In genomic region chr15:52287114-52287513, GRCh38 we compare ENCODE assay signal across 24 cellular contexts. TPM values are rescaled to one million over a fixed set of nuclear protein-coding genes. Genes with fewer than 3 reads are reported as not detected.
DNase-seq lines count a peak whose midpoint lies in the region; ATAC-seq, FAIRE-seq and TF ChIP-seq lines count a peak whose summit lies in the region.
"Had no signal": no experiment of that assay in that cellular context is flagged by ENCODE, and none has a peak within 500 bp of the region (broad histone marks: within the 10 kb centered on the region; RNA-seq: fewer than 3 reads in every experiment).

No MANE protein-coding gene starts in this region.

- TF ChIP-seq EP300 in H1 (IDR thresholded peaks at IDR 0.05; ENCODE audit: borderline replicate concordance in 1 of 2, low read depth in 2 of 2, low read length in 2 of 2): no peak

- WGBS in H1 (ENCODE audit: extremely low coverage in 1 of 2, insufficient coverage in 1 of 2, insufficient read length in 1 of 2, insufficient replicate concordance in 2 of 2, low coverage in 1 of 2, low lambda C conversion rate in 2 of 2, missing lambda C conversion rate in 1 of 2), 2 experiments: 83% methylated on average over 7 of the region's 7 CpGs; no CpG with 5 or more reads in 1 of the 2 experiments
- 92 to 93% methylated on average over 7 of the region's 7 CpGs for WGBS in heart right ventricle, 2 donors

- no peak overlapping the region for H4K91ac ChIP-seq in H1 (replicated peaks; ENCODE audit: insufficient read length, low read length)

- H3K9ac ChIP-seq in H1 (replicated peaks in 1 of 4; ENCODE audit: extremely low read depth in 1 of 4, low read depth in 3 of 4, low read length in 3 of 4) (no peak overlapping the region), mucosa of stomach (ENCODE audit: low read length) (peak overlapping the region; percentile 59)

- FAIRE-seq in H1 (lab: Jason Lieb, UNC): no peak
- FAIRE-seq: A204.1, endometrium, GM18507, keratinocyte had no signal

- H3K9me3 Mint-ChIP-seq in activated CD8-positive, alpha-beta memory T cell treated with anti-CD3 and anti-CD28 coated beads, Interleukin-2, amount 10 ng/mL, durations not matched to agents 7 days and 5 days (ENCODE audit: low read depth): no peaks in the 10 kb centered on the region
- H3K9me3 Mint-ChIP-seq: activated T-helper 2 cell treated with anti-CD3 and anti-CD28 coated beads, Interferon-gamma antibody, Interleukin-2, Interleukin-4, amounts not matched to agents 10 μg/mL and 5 μg/mL and 100 μg/mL, durations not matched to agents 14 hours and 24 hours and 36 hours; natural killer cell treated with Interleukin-12 subunit alpha and Interleukin-12 subunit beta and Interleukin-15 and Interleukin-18, amount 100 ng/mL, for 72 hours; stimulated activated effector memory CD8-positive, alpha-beta T cell treated with anti-CD3 and anti-CD28 coated beads, Interleukin-12 subunit alpha, Interleukin-12 subunit beta, amount 100 ng/mL, for 72 hours had no signal

- peaks cover 21% of the 10 kb centered on the region for H3K4me1 Mint-ChIP-seq in activated CD8-positive, alpha-beta memory T cell treated with anti-CD3 and anti-CD28 coated beads, Interleukin-2, amount 10 ng/mL, durations not matched to agents 7 days and 5 days
- H3K4me1 Mint-ChIP-seq: brain had no signal

- no peak overlapping the region for H3K14ac ChIP-seq in H1 (ENCODE audit: insufficient read length)

- POLR2A ChIA-PET in H1 (lab: Charles Lee; ENCODE audit: partially characterized antibody): interaction anchor here (1.6 kb wide), 2 partner anchors 9 to 26 kb away, joined by 4 to 6 read pairs; partner anchors contain the start of gene MYO5C

- TF ChIP-seq POLR2A in H1 (IDR thresholded peaks at IDR 0.05; ENCODE audit: control extremely low read depth in 1 of 2, low read depth in 2 of 2, low read length in 2 of 2): no peak

- H3K4me1 ChIP-seq in H1 (replicated peaks in 1 of 4; ENCODE audit: control insufficient read depth in 3 of 4, insufficient read depth in 4 of 4, low read length in 3 of 4) (peaks cover 0 to 8% (median 3%) of the 10 kb centered on the region in 4 experiments; a peak in 2 of 7 replicates), mucosa of stomach (ENCODE audit: control insufficient read depth, insufficient read depth, low read length) (peaks cover 43% of the 10 kb centered on the region), heart right ventricle (no peaks in the 10 kb centered on the region)

- H3K23ac ChIP-seq in H1 (ENCODE audit: insufficient read length): no peak overlapping the region

- no peak overlapping the region for H4K5ac ChIP-seq in H1 (ENCODE audit: insufficient read length, low read depth, low read length)

- no peak overlapping the region for H2BK15ac ChIP-seq in H1 (ENCODE audit: low read length)

- H3K4me3 Mint-ChIP-seq in activated CD8-positive, alpha-beta memory T cell treated with anti-CD3 and anti-CD28 coated beads, Interleukin-2, amount 10 ng/mL, durations not matched to agents 7 days and 5 days: no peak overlapping the region
- H3K4me3 Mint-ChIP-seq: brain; natural killer cell treated with Interleukin-12 subunit alpha and Interleukin-12 subunit beta and Interleukin-15 and Interleukin-18, amount 100 ng/mL, for 72 hours; stimulated activated effector memory CD8-positive, alpha-beta T cell treated with anti-CD3 and anti-CD28 coated beads, Interleukin-12 subunit alpha, Interleukin-12 subunit beta, amount 100 ng/mL, for 72 hours had no signal

- H3K36me3 ChIP-seq in H1 (ENCODE audit: control insufficient read depth in 2 of 4, insufficient read depth in 4 of 4, low read length in 3 of 4) (peaks cover 0 to 8% (median 3%) of the 10 kb centered on the region in 4 experiments; a peak in 3 of 8 replicates), mucosa of stomach (ENCODE audit: control insufficient read depth, insufficient read depth, low read length) (no peaks in the 10 kb centered on the region), heart right ventricle (no peaks in the 10 kb centered on the region)
- H3K36me3 ChIP-seq: SJCRH30 had no signal

- H4K8ac ChIP-seq in H1 (ENCODE audit: extremely low read depth, insufficient read depth, low read length): no peak overlapping the region

- DNase-seq in activated CD8-positive, alpha-beta memory T cell treated with anti-CD3 and anti-CD28 coated beads, Interleukin-2, amount 10 ng/mL, durations not matched to agents 7 days and 5 days: peak; percentile 18
- no peak for DNase-seq in activated CD8-positive, alpha-beta memory T cell treated with anti-CD3 and anti-CD28 coated beads, Interleukin-2, amount 50 U/mL, for 4 hours
- peak in 1 of 2 experiments; percentile 19 for DNase-seq in H1 (ENCODE audit: low read depth in 1 of 2, low spot score in 2 of 2)
- no peak for DNase-seq in heart right ventricle
- no peak for DNase-seq in activated T-cell treated with anti-CD3 and anti-CD28 coated beads, Interleukin-2, amount 50 U/mL, for 48 hours
- no peak for DNase-seq in NCI-H1105 treated with DMSO at 0.1 percent for 48 hours (lab: John Stamatoyannopoulos, UW)
- DNase-seq: activated CD4-positive, alpha-beta T cell treated with anti-CD3 and anti-CD28 coated beads for 4 hours; EL; mesenchymal stem cell; NCI-H524 treated with DMSO at 0.1 percent for 48 hours; posterior cingulate gyrus; SJCRH30; T-helper 1 cell had no signal

- H3K79me2 ChIP-seq in H1 (ENCODE audit: control insufficient read depth in 1 of 2, insufficient read depth in 2 of 2, low read length in 2 of 2): peaks cover 0 to 26% of the 10 kb centered on the region in 2 experiments; a peak in 2 of 4 replicates

- no peaks in the 10 kb centered on the region for H3K23me2 ChIP-seq in H1 (ENCODE audit: low read depth, low read length)

- CTCF ChIA-PET in activated CD8-positive, alpha-beta memory T cell treated with anti-CD3 and anti-CD28 coated beads, Interleukin-2, amount 10 ng/mL, durations not matched to agents 7 days and 5 days (lab: Charles Lee): interaction anchor here (1.2 kb wide), 1 partner anchor 34 kb away, joined by 3 read pairs; no protein-coding TSS in a partner anchor
- CTCF ChIA-PET in H1 (lab: Charles Lee; ENCODE audit: partially characterized antibody): interaction anchor here (0.6 to 2.8 kb wide), 4 partner anchors 30 to 124 kb away, joined by 3 to 14 read pairs (median 4); no protein-coding TSS in a partner anchor

- H2BK120ac ChIP-seq in H1 (replicated peaks; ENCODE audit: low read depth, low read length): no peak overlapping the region

- H3K18ac ChIP-seq in H1 (ENCODE audit: extremely low read depth, low read length): no peak overlapping the region

- H3K27ac Mint-ChIP-seq in activated CD8-positive, alpha-beta memory T cell treated with anti-CD3 and anti-CD28 coated beads, Interleukin-2, amount 10 ng/mL, durations not matched to agents 7 days and 5 days: no peak overlapping the region
- H3K27ac Mint-ChIP-seq: activated T-helper 2 cell treated with anti-CD3 and anti-CD28 coated beads, Interferon-gamma antibody, Interleukin-2, Interleukin-4, amounts not matched to agents 10 μg/mL and 5 μg/mL and 100 μg/mL, durations not matched to agents 14 hours and 24 hours and 36 hours; stimulated activated effector memory CD8-positive, alpha-beta T cell treated with anti-CD3 and anti-CD28 coated beads, Interleukin-12 subunit alpha, Interleukin-12 subunit beta, amount 100 ng/mL, for 72 hours had no signal

- no peak for TF ChIP-seq CTCF in H1 (IDR thresholded peaks at IDR 0.05; ENCODE audit: control extremely low read depth in 1 of 3, insufficient read depth in 1 of 3, low read depth in 1 of 3, low read length in 3 of 3)
- no peak for TF ChIP-seq CTCF in heart right ventricle (IDR thresholded peaks at IDR 0.05)

- no peak overlapping the region for H2BK12ac ChIP-seq in H1 (ENCODE audit: low read depth, low read length)

- H3K27ac ChIP-seq in H1 (ENCODE audit: low read depth, low read length) (no peak overlapping the region), heart right ventricle (no peak overlapping the region)
- H3K27ac ChIP-seq: SJCRH30 had no signal

- ATAC-seq in activated CD8-positive, alpha-beta memory T cell treated with anti-CD3 and anti-CD28 coated beads, Interleukin-2, amount 10 ng/mL, durations not matched to agents 7 days and 5 days: no peak
- ATAC-seq in GM21619 (IDR thresholded peaks at IDR 0.05; ENCODE audit: unreplicated experiment) (no peak), heart right ventricle (no peak)
- ATAC-seq: natural killer cell treated with Interleukin-12 subunit alpha and Interleukin-12 subunit beta and Interleukin-15 and Interleukin-18, amount 100 ng/mL, for 72 hours; stimulated activated effector memory CD8-positive, alpha-beta T cell treated with anti-CD3 and anti-CD28 coated beads, Interleukin-12 subunit alpha, Interleukin-12 subunit beta, amount 100 ng/mL, for 72 hours had no signal

- H4K20me1 ChIP-seq in H1 (replicated peaks in 1 of 2; ENCODE audit: control insufficient read depth in 1 of 2, insufficient read depth in 2 of 2, low read length in 2 of 2): no peaks in the 10 kb centered on the region

- no peak overlapping the region for H3K4ac ChIP-seq in H1 (replicated peaks; ENCODE audit: insufficient read length, low read depth, low read length)

- peak overlapping the region; percentile 82; the same call in 1 of the 2 replicates for H2AK5ac ChIP-seq in H1 (ENCODE audit: low read depth, low read length)

- no peak overlapping the region for H3K4me2 ChIP-seq in H1 (ENCODE audit: insufficient read depth in 1 of 2, low read depth in 2 of 2, low read length in 2 of 2)

- no peak overlapping the region for H3K56ac ChIP-seq in H1 (replicated peaks; ENCODE audit: insufficient read length, low read depth, low read length)

- TF ChIP-seq RAD21 in H1 (IDR thresholded peaks at IDR 0.05 in 1 of 2, conservative IDR thresholded peaks at IDR 0.05 in 1 of 2; ENCODE audit: low read depth in 2 of 2, low read length in 2 of 2): no peak

- no peaks in the 10 kb centered on the region for H3K36me3 Mint-ChIP-seq in activated CD8-positive, alpha-beta memory T cell treated with anti-CD3 and anti-CD28 coated beads, Interleukin-2, amount 10 ng/mL, durations not matched to agents 7 days and 5 days
- H3K36me3 Mint-ChIP-seq: natural killer cell treated with Interleukin-12 subunit alpha and Interleukin-12 subunit beta and Interleukin-15 and Interleukin-18, amount 100 ng/mL, for 72 hours; stimulated activated effector memory CD8-positive, alpha-beta T cell treated with anti-CD3 and anti-CD28 coated beads, Interleukin-12 subunit alpha, Interleukin-12 subunit beta, amount 100 ng/mL, for 72 hours had no signal

- H2BK5ac ChIP-seq in H1 (ENCODE audit: low read depth, low read length): no peak overlapping the region

- intact Hi-C loops in heart right ventricle (cut with DNase I): no loop called here

- no peak overlapping the region for H2BK20ac ChIP-seq in H1 (ENCODE audit: low read length)

- H3K4me3 ChIP-seq in H1 (ENCODE audit: extremely low read depth in 1 of 4, insufficient read depth in 2 of 4, low read depth in 3 of 4, low read length in 4 of 4): no peak overlapping the region
- H3K4me3 ChIP-seq in mucosa of stomach (ENCODE audit: low read length): no peak overlapping the region
- H3K4me3 ChIP-seq in heart right ventricle: no peak overlapping the region
- H3K4me3 ChIP-seq: SJCRH30 had no signal

- H3K27me3 ChIP-seq in H1 (replicated peaks in 1 of 4; ENCODE audit: control insufficient read depth in 3 of 4, extremely low read depth in 1 of 4, insufficient read depth in 3 of 4, low read length in 3 of 4) (no peaks in the 10 kb centered on the region), mucosa of stomach (ENCODE audit: control insufficient read depth, insufficient read depth, low read length) (no peaks in the 10 kb centered on the region), heart right ventricle (no peaks in the 10 kb centered on the region)
- H3K27me3 ChIP-seq: SJCRH30 had no signal

- peaks cover 9% of the 10 kb centered on the region; the same call in 1 of the 2 replicates for H3K79me1 ChIP-seq in H1 (ENCODE audit: low read depth, low read length)

- H2AFZ ChIP-seq in H1 (ENCODE audit: low read length): no peak overlapping the region

- H3K9me3 ChIP-seq in H1 (ENCODE audit: insufficient read depth in 2 of 2, low read depth in 1 of 2, low read length in 1 of 2) (peaks cover 4 to 8% of the 10 kb centered on the region in 2 experiments; a peak in 2 of 4 replicates), mucosa of stomach (ENCODE audit: control insufficient read depth, low read length) (no peaks in the 10 kb centered on the region), heart right ventricle (no peaks in the 10 kb centered on the region)
- H3K9me3 ChIP-seq: SJCRH30 had no signal

- H3K27me3 Mint-ChIP-seq in activated CD8-positive, alpha-beta memory T cell treated with anti-CD3 and anti-CD28 coated beads, Interleukin-2, amount 10 ng/mL, durations not matched to agents 7 days and 5 days: peaks cover 8% of the 10 kb centered on the region
- H3K27me3 Mint-ChIP-seq: brain had no signal

RNA-seq across cellular contexts. Expression of gene MYO5C, which starts 8.5 kb away (rescaled TPM):
- total RNA-seq in activated CD8-positive, alpha-beta memory T cell treated with anti-CD3 and anti-CD28 coated beads, Interleukin-2, amount 10 ng/mL, durations not matched to agents 7 days and 5 days: 1 to 10 TPM in 1 of 2 experiments, under 1 TPM in 1; 0.94 to 1.3 TPM
- total RNA-seq in H1 (2021; fragmentation: NEBNext Ultra II Directional; extraction: Animal tissue kit (Norgen Biotek cat#: 25700)): 25.0 and 26.7 TPM in 2 replicates
- 7.7 and 8.2 TPM in 2 replicates for polyA plus RNA-seq in H1 (2011; rRNA removed)
- 9.7 TPM for polyA plus RNA-seq in H1 (2011; cell fraction: cytosol; rRNA removed)
- 38.5 TPM for polyA plus RNA-seq in H1 (2011; cell fraction: nucleus; rRNA removed)
- polyA plus RNA-seq in H1 (2012, experiment 1 of 2): 11.7 to 14.7 TPM (median 13.8 TPM) in 4 replicates
- polyA plus RNA-seq in H1 (2012, experiment 2 of 2): 0.83 TPM
- polyA plus RNA-seq in H1 (2013, experiment 1 of 2): 8.6 TPM
- polyA plus RNA-seq in H1 (2013, experiment 2 of 2): 7.7 TPM
- polyA minus RNA-seq in H1 (2011; rRNA and poly(A)+ RNA removed): 60.7 and 75.9 TPM in 2 replicates
- polyA minus RNA-seq in H1 (2011; cell fraction: cytosol; rRNA and poly(A)+ RNA removed): 19.1 TPM
- 70.1 TPM for polyA minus RNA-seq in H1 (2011; cell fraction: nucleus; rRNA and poly(A)+ RNA removed)
- total RNA-seq in heart right ventricle: 1 to 10 TPM in 9 of 10 donors, under 1 TPM in 1; 0.85 to 3.5 (median 2.3) TPM
- 1 to 10 TPM in 1 of 2 donors, under 1 TPM in 1; 0.75 to 1.8 TPM for polyA plus RNA-seq in heart right ventricle
- total RNA-seq: fibroblast of villous mesenchyme had no signal
